Comparison of ENCODE assay signal across 8 cellular contexts in the genomic region with DNA sequence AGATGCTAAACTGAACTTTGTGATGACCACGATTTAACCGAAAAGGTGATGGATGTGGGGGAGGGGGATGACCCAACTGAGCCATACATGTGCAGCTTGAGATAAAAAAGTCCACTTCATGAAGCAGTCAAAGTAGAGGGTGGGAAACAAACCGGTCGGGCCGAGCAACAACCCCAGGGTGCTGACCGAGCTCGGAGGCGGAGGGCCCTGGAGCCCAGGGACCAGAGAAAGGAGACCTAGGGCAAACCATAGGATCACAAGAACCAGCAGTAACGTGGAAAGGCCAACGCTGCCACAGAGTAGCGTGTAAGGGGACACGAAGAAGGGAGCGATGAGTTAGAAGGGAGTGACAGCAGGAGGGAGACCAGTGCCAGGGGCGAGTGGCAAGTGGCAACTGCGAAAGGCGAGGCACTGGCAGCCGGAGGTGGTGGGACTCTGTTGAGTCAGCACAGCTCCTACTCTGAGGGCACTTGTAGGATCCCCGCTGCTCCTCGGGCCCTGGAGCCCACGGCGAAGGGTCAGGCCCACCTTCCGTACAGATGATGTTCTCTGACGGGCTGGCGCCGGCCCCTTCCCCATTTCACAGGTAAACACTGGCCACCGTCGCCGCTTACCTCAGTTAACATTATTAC. TPM values are rescaled to one million over a fixed set of nuclear protein-coding genes. Genes with fewer than 3 reads are reported as not detected.
DNase-seq lines count a peak whose midpoint lies in the region; ATAC-seq and TF ChIP-seq lines count a peak whose summit lies in the region.

No MANE protein-coding gene starts in this region.

- H3K4me3 ChIP-seq in dorsolateral prefrontal cortex (peak overlapping the region; percentile 48 to 99 (median 89)), lower lobe of right lung (peak overlapping the region; percentile 70)

- H3K9me3 ChIP-seq in lower lobe of right lung: no peaks in the 10 kb centered on the region

- peak; percentile 37 for ATAC-seq in HG02763 (IDR thresholded peaks at IDR 0.05; ENCODE audit: unreplicated experiment)
- peak; percentile 71 to 79 for ATAC-seq in lower lobe of right lung

- H3K27ac ChIP-seq in dorsolateral prefrontal cortex (peak overlapping the region; percentile 69 to 99 (median 95)), lower lobe of right lung (peak overlapping the region; percentile 97)

- no peaks in the 10 kb centered on the region for H3K27me3 ChIP-seq in dorsolateral prefrontal cortex
- H3K27me3 ChIP-seq in lower lobe of right lung (ENCODE audit: low read depth): no peaks in the 10 kb centered on the region

- H3K4me1 ChIP-seq in lower lobe of right lung: peaks cover 43% of the 10 kb centered on the region

- intact Hi-C loops in dorsolateral prefrontal cortex (cut with DNase I) (no loop called here), lower lobe of right lung (cut with DNase I) (no loop called here)

- DNase-seq in NCI-H2107 treated with DMSO at 0.1 percent for 48 hours (lab: John Stamatoyannopoulos, UW; ENCODE audit: unreplicated experiment): peak; percentile 56
- DNase-seq in NCI-H2107 (lab: John Stamatoyannopoulos, UW): no peak
- peak; percentile 52 for DNase-seq in NCI-H146 treated with DMSO at 0.1 percent for 48 hours (lab: John Stamatoyannopoulos, UW; ENCODE audit: unreplicated experiment)
- peak; percentile 25 to 26 for DNase-seq in activated CD4-positive, alpha-beta T cell treated with anti-CD3 and anti-CD28 coated beads, Interleukin-2, amount 50 U/mL, for 4 hours
- DNase-seq in dorsolateral prefrontal cortex: peak in 9 of 10 donors; percentile 37 to 75 (median 49)
- DNase-seq in lower lobe of right lung: no peak
- DNase-seq in stimulated activated CD8-positive, alpha-beta memory T cell treated with anti-CD3 and anti-CD28 coated beads, Interleukin-12 subunit alpha, Interleukin-12 subunit beta, amount 100 ng/mL, for 4 hours (ENCODE audit: low read depth): peak; percentile 24

- TF ChIP-seq CTCF in dorsolateral prefrontal cortex (IDR thresholded peaks at IDR 0.05 in 54 of 56, conservative IDR thresholded peaks at IDR 0.05 in 2 of 56; ENCODE audit: low read depth in 1 of 56, partially characterized antibody in 56 of 56) (no peak), lower lobe of right lung (IDR thresholded peaks at IDR 0.05) (no peak)

- H3K36me3 ChIP-seq in lower lobe of right lung: no peaks in the 10 kb centered on the region

RNA-seq across cellular contexts. Expression of a gene that starts 0.5 kb away (rescaled TPM):
- total RNA-seq in dorsolateral prefrontal cortex: 10 to 100 TPM; 52.5 to 88.4 (median 65.7) TPM
- 62.7 TPM for total RNA-seq in lower lobe of right lung

Comparison
In these comparisons a context has a peak if more than half of its experiments do, and no peak if none do; other contexts are left out.
1. DNase-seq: peak in NCI-H2107 treated with DMSO at 0.1 percent for 48 hours (single experiment), NCI-H146 treated with DMSO at 0.1 percent for 48 hours (single experiment), activated CD4-positive, alpha-beta T cell treated with anti-CD3 and anti-CD28 coated beads, Interleukin-2, amount 50 U/mL, for 4 hours (2 of 2), dorsolateral prefrontal cortex (9 of 10) and stimulated activated CD8-positive, alpha-beta memory T cell treated with anti-CD3 and anti-CD28 coated beads, Interleukin-12 subunit alpha, Interleukin-12 subunit beta, amount 100 ng/mL, for 4 hours (single experiment); none in NCI-H2107 (single experiment) and lower lobe of right lung (single experiment).